In the genomic region with DNA sequence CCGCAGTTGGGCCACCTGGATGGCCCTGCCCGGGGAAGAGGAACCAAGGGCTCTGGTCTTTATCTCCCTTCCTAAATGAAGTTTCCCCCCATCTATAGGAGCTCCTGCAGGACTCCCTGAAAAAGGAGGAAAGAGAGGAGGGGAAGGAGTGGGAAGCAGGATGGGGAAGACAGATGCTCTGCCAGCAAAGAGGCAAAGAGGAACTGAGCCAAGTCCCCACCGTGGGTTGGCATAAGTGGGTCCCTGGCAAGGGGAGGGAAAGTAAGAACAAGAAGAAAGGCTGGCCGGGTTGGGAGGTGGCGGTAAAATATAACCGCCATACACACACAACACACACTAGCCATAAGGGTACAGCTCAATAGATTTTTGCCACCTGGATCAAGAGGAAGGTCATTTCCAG, we compare ENCODE assay signal across 34 cellular contexts. TPM values are rescaled to one million over a fixed set of nuclear protein-coding genes. Genes with fewer than 3 reads are reported as not detected.
"Had no signal": no experiment of that assay in that cellular context is flagged by ENCODE, and none has a peak within 500 bp of the region (broad histone marks: within the 10 kb centered on the region; RNA-seq: fewer than 3 reads in every experiment).

No MANE protein-coding gene starts in this region.

- H3K27me3 Mint-ChIP-seq: activated CD4-positive, alpha-beta T cell treated with anti-CD3 and anti-CD28 coated beads for 36 hours; activated naive CD8-positive, alpha-beta T cell; central memory CD8-positive, alpha-beta T cell; effector memory CD8-positive, alpha-beta T cell; naive B cell had no signal

- H3K27ac ChIP-seq: breast epithelium, esophagus muscularis mucosa, left lung, neural progenitor cell, thyroid gland, upper lobe of right lung had no signal

- DNase-seq: activated CD4-positive, alpha-beta T cell treated with anti-CD3 and anti-CD28 coated beads for 36 hours; activated CD4-positive, alpha-beta T cell treated with anti-CD3 and anti-CD28 coated beads, Interleukin-2, amount 50 U/mL, for 48 hours; activated effector memory CD4-positive, alpha-beta T cell treated with anti-CD3 and anti-CD28 coated beads, Interleukin-2, amount 50 U/mL, for 16 hours; effector memory CD8-positive, alpha-beta T cell; hippocampal formation; kidney glomerular epithelial cell; left lung; naive B cell; stimulated activated CD4-positive, alpha-beta T cell treated with anti-CD3 and anti-CD28 coated beads, Interleukin-15, amount 100 ng/mL, for 24 hours; stimulated activated CD8-positive, alpha-beta memory T cell treated with anti-CD3 and anti-CD28 coated beads, Interleukin-4, amount 100 ng/mL, for 48 hours; stimulated activated naive CD4-positive, alpha-beta T cell treated with Interleukin-2 at 50 U/mL for 16 hours; T-helper 1 cell; T-helper 9 cell; thyroid gland; upper lobe of right lung had no signal

- H3K36me3 Mint-ChIP-seq: activated naive CD8-positive, alpha-beta T cell; naive B cell; neural progenitor cell had no signal

- H3K9me3 Mint-ChIP-seq: central memory CD8-positive, alpha-beta T cell; effector memory CD8-positive, alpha-beta T cell had no signal

- H3K4me3 Mint-ChIP-seq: activated CD4-positive, alpha-beta T cell treated with anti-CD3 and anti-CD28 coated beads for 36 hours; activated naive CD8-positive, alpha-beta T cell; central memory CD8-positive, alpha-beta T cell; effector memory CD8-positive, alpha-beta T cell; naive B cell; neural progenitor cell; WTC11 had no signal

- FAIRE-seq: astrocyte, colon, frontal cortex had no signal

- H3K27ac Mint-ChIP-seq: activated CD4-positive, alpha-beta T cell treated with anti-CD3 and anti-CD28 coated beads for 36 hours; activated naive CD8-positive, alpha-beta T cell; effector memory CD8-positive, alpha-beta T cell; neural progenitor cell; WTC11 had no signal

RNA-seq across cellular contexts. Expression of gene GAST, which starts 29.5 kb away (rescaled TPM):
- total RNA-seq: activated CD4-positive, alpha-beta T cell treated with anti-CD3 and anti-CD28 coated beads for 36 hours; activated CD8-positive, alpha-beta memory T cell treated with anti-CD3 and anti-CD28 coated beads for 36 hours; astrocyte; breast epithelium; esophagus muscularis mucosa; frontal cortex; left lung; lung; mesenteric fat pad; mucosa of gallbladder; osteoblast; posterior vena cava; renal cortical epithelial cell; sciatic nerve; smooth muscle cell; subcutaneous adipose tissue; thyroid gland; upper lobe of right lung; WTC11 had no signal
- polyA plus RNA-seq: lung had no signal

RNA-seq across cellular contexts. Expression of gene HAP1, which starts 51.8 kb away (rescaled TPM):
- total RNA-seq: activated CD4-positive, alpha-beta T cell treated with anti-CD3 and anti-CD28 coated beads for 36 hours; subcutaneous adipose tissue had no signal

RNA-seq across cellular contexts. Expression of gene KRT17, which starts 58.2 kb away (rescaled TPM):
- total RNA-seq: activated CD4-positive, alpha-beta T cell treated with anti-CD3 and anti-CD28 coated beads for 36 hours; mesenteric fat pad; mucosa of gallbladder; sciatic nerve; subcutaneous adipose tissue had no signal
